ENCODE assay signal across 1 cellular context in the genomic region with DNA sequence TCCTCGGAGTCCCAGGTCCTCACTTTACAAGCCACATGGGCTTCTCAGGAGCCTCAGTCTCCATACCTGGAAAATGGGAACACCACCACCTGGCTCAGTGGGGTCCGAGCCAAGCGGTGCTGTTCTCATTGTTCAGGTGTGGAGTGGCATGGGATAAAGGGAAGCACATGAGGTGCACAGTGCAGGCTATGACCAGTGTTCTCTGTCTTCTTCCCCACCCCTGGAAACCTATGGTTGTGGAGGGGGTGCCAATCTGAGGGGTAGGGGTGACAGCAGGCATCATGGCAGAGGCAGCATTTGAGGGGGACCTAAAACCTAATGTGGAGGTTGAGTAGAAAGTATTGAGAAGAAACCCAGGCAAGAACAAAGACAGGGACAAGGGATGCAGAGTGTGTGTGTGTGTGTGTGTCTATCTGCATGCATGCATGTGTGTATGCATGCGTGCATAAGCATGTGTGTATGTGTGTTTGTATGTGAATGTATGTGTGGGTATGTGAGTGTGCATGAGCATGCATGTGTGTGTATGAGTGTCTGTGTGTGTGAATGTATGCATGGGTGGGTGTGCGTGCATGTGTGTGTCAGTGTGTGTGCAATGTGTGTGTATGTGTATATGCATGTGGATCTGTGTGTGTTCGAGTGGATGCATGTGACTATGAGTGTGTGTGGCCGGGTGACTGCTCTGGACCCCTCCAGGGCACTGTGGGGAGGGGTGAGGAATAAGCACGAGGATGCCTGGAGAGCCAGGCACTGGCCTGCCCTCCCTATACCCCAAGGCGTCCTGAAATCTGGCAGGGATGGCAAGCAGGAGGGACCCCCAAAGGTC.
TF ChIP-seq lines count a peak whose summit lies in the region.

No MANE protein-coding gene starts in this region.

TF ChIP-seq in GM12878, 131 proteins besides CTCF, POLR2A, EP300 and RAD21:
- TF ChIP-seq MTA2 (IDR thresholded peaks at IDR 0.05; ENCODE audit: low read depth) (no peak), BCL3 (IDR thresholded peaks at IDR 0.05; ENCODE audit: borderline replicate concordance, insufficient read depth, low read depth, low read length, poor library complexity, severe bottlenecking) (peak; percentile 96)
- TF ChIP-seq, protein P1, sequence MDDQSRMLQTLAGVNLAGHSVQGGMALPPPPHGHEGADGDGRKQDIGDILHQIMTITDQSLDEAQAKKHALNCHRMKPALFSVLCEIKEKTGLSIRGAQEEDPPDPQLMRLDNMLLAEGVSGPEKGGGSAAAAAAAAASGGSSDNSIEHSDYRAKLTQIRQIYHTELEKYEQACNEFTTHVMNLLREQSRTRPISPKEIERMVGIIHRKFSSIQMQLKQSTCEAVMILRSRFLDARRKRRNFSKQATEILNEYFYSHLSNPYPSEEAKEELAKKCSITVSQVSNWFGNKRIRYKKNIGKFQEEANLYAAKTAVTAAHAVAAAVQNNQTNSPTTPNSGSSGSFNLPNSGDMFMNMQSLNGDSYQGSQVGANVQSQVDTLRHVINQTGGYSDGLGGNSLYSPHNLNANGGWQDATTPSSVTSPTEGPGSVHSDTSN (IDR thresholded peaks at IDR 0.05; ENCODE audit: insufficient replicate concordance, low read depth, low read length): peak; percentile 18
TF ChIP-seq in GM12878: peak in this region for 2.
